Comparison of ENCODE assay signal across 1 cellular context in the genomic region with DNA sequence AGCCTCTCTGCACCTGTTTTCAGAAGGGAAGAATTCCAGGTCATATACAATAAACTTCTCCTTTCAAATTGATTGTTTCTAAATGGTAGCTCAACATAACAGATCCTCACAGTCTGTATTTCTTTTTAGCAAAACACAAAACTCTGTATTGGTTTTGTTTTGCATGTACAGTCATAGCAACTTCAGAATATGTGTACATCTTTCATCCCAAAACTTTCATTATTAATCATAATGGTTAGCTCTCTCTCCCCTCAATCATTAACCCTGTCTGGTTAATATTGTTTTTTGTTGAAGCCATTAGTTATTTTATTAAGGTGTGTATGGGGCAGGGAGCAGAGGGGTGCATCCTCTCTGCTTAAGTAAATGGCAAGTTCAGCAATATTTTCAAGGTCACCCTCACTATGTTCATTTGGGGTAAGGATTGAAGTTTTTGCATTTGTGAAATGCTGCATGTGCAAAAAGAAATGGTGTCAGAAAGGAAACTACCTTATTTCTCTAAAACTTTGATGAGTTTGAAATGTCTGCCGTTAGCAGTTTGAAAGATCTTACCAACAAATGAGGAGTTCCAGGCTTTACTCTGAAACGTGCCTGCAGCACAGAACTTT.
TF ChIP-seq lines count a peak whose summit lies in the region.

No MANE protein-coding gene starts in this region.

TF ChIP-seq in HepG2, 621 proteins besides CTCF, POLR2A, EP300 and RAD21:
- TF ChIP-seq, protein P1, sequence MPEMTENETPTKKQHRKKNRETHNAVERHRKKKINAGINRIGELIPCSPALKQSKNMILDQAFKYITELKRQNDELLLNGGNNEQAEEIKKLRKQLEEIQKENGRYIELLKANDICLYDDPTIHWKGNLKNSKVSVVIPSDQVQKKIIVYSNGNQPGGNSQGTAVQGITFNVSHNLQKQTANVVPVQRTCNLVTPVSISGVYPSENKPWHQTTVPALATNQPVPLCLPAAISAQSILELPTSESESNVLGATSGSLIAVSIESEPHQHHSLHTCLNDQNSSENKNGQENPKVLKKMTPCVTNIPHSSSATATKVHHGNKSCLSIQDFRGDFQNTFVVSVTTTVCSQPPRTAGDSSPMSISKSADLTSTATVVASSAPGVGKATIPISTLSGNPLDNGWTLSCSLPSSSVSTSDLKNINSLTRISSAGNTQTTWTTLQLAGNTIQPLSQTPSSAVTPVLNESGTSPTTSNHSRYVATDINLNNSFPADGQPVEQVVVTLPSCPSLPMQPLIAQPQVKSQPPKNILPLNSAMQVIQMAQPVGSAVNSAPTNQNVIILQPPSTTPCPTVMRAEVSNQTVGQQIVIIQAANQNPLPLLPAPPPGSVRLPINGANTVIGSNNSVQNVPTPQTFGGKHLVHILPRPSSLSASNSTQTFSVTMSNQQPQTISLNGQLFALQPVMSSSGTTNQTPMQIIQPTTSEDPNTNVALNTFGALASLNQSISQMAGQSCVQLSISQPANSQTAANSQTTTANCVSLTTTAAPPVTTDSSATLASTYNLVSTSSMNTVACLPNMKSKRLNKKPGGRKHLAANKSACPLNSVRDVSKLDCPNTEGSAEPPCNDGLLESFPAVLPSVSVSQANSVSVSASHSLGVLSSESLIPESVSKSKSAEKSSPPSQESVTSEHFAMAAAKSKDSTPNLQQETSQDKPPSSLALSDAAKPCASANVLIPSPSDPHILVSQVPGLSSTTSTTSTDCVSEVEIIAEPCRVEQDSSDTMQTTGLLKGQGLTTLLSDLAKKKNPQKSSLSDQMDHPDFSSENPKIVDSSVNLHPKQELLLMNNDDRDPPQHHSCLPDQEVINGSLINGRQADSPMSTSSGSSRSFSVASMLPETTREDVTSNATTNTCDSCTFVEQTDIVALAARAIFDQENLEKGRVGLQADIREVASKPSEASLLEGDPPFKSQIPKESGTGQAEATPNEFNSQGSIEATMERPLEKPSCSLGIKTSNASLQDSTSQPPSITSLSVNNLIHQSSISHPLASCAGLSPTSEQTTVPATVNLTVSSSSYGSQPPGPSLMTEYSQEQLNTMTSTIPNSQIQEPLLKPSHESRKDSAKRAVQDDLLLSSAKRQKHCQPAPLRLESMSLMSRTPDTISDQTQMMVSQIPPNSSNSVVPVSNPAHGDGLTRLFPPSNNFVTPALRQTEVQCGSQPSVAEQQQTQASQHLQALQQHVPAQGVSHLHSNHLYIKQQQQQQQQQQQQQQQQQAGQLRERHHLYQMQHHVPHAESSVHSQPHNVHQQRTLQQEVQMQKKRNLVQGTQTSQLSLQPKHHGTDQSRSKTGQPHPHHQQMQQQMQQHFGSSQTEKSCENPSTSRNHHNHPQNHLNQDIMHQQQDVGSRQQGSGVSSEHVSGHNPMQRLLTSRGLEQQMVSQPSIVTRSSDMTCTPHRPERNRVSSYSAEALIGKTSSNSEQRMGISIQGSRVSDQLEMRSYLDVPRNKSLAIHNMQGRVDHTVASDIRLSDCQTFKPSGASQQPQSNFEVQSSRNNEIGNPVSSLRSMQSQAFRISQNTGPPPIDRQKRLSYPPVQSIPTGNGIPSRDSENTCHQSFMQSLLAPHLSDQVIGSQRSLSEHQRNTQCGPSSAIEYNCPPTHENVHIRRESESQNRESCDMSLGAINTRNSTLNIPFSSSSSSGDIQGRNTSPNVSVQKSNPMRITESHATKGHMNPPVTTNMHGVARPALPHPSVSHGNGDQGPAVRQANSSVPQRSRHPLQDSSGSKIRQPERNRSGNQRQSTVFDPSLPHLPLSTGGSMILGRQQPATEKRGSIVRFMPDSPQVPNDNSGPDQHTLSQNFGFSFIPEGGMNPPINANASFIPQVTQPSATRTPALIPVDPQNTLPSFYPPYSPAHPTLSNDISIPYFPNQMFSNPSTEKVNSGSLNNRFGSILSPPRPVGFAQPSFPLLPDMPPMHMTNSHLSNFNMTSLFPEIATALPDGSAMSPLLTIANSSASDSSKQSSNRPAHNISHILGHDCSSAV (CRISPR knock-in tag; IDR thresholded peaks at IDR 0.05; ENCODE audit: borderline replicate concordance), result no peak
- no peak for TF ChIP-seq ZNF335 (CRISPR knock-in tag; IDR thresholded peaks at IDR 0.05)
- TF ChIP-seq ZNF558 (CRISPR knock-in tag; IDR thresholded peaks at IDR 0.05; ENCODE audit: borderline replicate concordance), result no peak
- TF ChIP-seq, protein P2, sequence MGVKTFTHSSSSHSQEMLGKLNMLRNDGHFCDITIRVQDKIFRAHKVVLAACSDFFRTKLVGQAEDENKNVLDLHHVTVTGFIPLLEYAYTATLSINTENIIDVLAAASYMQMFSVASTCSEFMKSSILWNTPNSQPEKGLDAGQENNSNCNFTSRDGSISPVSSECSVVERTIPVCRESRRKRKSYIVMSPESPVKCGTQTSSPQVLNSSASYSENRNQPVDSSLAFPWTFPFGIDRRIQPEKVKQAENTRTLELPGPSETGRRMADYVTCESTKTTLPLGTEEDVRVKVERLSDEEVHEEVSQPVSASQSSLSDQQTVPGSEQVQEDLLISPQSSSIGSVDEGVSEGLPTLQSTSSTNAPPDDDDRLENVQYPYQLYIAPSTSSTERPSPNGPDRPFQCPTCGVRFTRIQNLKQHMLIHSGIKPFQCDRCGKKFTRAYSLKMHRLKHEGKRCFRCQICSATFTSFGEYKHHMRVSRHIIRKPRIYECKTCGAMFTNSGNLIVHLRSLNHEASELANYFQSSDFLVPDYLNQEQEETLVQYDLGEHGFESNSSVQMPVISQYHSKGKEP (CRISPR knock-in tag; IDR thresholded peaks at IDR 0.05), result no peak
- no peak for TF ChIP-seq NBN (conservative IDR thresholded peaks at IDR 0.05)
- TF ChIP-seq MAFK (conservative IDR thresholded peaks at IDR 0.05 in 1 of 2, IDR thresholded peaks at IDR 0.05 in 1 of 2; ENCODE audit: low read length in 2 of 2), result peak; percentile 71 to 83
- TF ChIP-seq KDM6A (CRISPR knock-in tag; IDR thresholded peaks at IDR 0.05; ENCODE audit: low read depth), result no peak
- peak; percentile 74 for TF ChIP-seq MAFF (IDR thresholded peaks at IDR 0.05; ENCODE audit: low read depth, low read length)
- TF ChIP-seq KLF6 (CRISPR knock-in tag; IDR thresholded peaks at IDR 0.05), result no peak
- no peak for TF ChIP-seq ZNF572 (CRISPR knock-in tag; IDR thresholded peaks at IDR 0.05)
TF ChIP-seq in HepG2: peak in this region for 2.
